In the genomic region with DNA sequence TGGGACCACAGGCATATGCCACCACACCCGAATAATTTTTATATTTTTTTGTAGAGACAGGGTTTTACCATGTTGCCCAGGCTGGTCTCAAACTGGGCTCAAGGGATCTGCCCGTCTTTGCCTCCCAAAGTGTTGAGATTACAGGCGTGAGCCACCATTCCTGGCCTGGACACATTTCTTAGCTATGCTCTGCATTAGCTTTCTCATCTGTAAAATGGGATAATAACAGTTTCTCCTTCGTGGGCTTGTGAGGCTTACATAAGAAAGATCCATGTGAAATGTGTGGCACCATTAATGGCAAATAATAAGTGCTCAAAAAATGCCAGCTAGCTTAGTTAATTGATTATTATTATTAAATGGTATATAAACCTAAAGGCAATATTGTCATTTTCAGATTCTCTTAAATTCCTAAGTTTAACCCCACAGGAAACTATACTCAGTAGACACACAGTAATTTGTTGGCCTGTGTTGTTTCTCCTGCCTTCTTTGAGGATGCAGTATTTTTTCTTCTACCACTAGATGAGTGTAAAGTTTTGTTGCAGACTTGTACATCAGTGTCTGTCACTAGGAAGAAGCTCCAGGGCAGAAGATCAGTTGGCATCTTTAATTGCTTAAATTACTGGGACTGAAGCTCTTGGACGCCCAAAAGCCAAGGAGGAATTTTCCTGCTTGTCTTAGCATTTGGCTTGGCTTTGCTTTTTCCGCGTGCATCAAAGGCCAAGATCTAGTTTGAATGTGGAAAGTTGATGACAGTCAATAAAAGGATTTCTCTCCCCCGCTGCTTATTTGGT, we compare ENCODE assay signal across 17 cellular contexts.
DNase-seq lines count a peak whose midpoint lies in the region; ATAC-seq and TF ChIP-seq lines count a peak whose summit lies in the region.
"Had no signal": no experiment of that assay in that cellular context is flagged by ENCODE, and none has a peak within 500 bp of the region (broad histone marks: within the 10 kb centered on the region; RNA-seq: fewer than 3 reads in every experiment).

No MANE protein-coding gene starts in this region.

- no peak overlapping the region for H3K4me3 Mint-ChIP-seq in CD8-positive, alpha-beta T cell
- H3K4me3 Mint-ChIP-seq in activated CD8-positive, alpha-beta T cell treated with anti-CD3 and anti-CD28 coated beads for 36 hours, result no peak overlapping the region
- H3K4me3 Mint-ChIP-seq in naive B cell, result peak overlapping the region in 1 of 8 donors; percentile 71

- H3K27me3 ChIP-seq in CD8-positive, alpha-beta T cell (ENCODE audit: insufficient read depth, low read length), result no peaks in the 10 kb centered on the region
- no peaks in the 10 kb centered on the region for H3K27me3 ChIP-seq in HCT116 (ENCODE audit: insufficient read depth, low read length)
- no peaks in the 10 kb centered on the region for H3K27me3 ChIP-seq in Karpas-422 (ENCODE audit: low read length)
- H3K27me3 ChIP-seq in H7 (ENCODE audit: control insufficient read depth, insufficient read depth, low read length), result no peaks in the 10 kb centered on the region
- H3K27me3 ChIP-seq: BLaER1 treated with 17β-estradiol and CSF1 and Interleukin-3, amounts not matched to agents 10 nM and 100 nM; Peyer's patch; vagina had no signal

- TF ChIP-seq RAD21 in HCT116 (IDR thresholded peaks at IDR 0.05; ENCODE audit: low read depth), result peak; percentile 10; the same call in 1 of the 2 replicates

- H4K20me1 ChIP-seq in HCT116 (ENCODE audit: insufficient read depth) (no peaks in the 10 kb centered on the region), Karpas-422 (ENCODE audit: insufficient read depth, low read depth, low read length) (no peaks in the 10 kb centered on the region)
- H4K20me1 ChIP-seq: BLaER1 treated with 17β-estradiol and CSF1 and Interleukin-3, amounts not matched to agents 10 nM and 100 nM had no signal

- no peak for TF ChIP-seq POLR2A in HCT116 (IDR thresholded peaks at IDR 0.05; ENCODE audit: borderline replicate concordance, extremely low read depth, insufficient read depth, insufficient read length)

- H2AFZ ChIP-seq in HCT116 (ENCODE audit: low read depth, low read length, poor library complexity, severe bottlenecking), result peak overlapping the region; percentile 74
- no peak overlapping the region for H2AFZ ChIP-seq in Karpas-422 (ENCODE audit: low read length)

- no peak overlapping the region for H3K4me2 ChIP-seq in HCT116 (ENCODE audit: low read length)
- H3K4me2 ChIP-seq in Karpas-422 (ENCODE audit: low read depth, low read length, poor library complexity, severe bottlenecking), result no peak overlapping the region
- H3K4me2 ChIP-seq: KMS-11 had no signal

- peak overlapping the region; percentile 81 for H3K27ac Mint-ChIP-seq in CD8-positive, alpha-beta T cell
- H3K27ac Mint-ChIP-seq in activated CD8-positive, alpha-beta T cell treated with anti-CD3 and anti-CD28 coated beads for 36 hours, result peak overlapping the region; percentile 97
- H3K27ac Mint-ChIP-seq in naive B cell, result peak overlapping the region in 4 of 6 donors; percentile 49 to 94 (median 70)

- H3K9me3 ChIP-seq in CD8-positive, alpha-beta T cell (ENCODE audit: low read length), result no peaks in the 10 kb centered on the region
- H3K9me3 ChIP-seq in HCT116 (ENCODE audit: control insufficient read depth in 1 of 2, insufficient read depth in 1 of 2, low read depth in 1 of 2, low read length in 2 of 2) (no peaks in the 10 kb centered on the region), Karpas-422 (ENCODE audit: low read length) (no peaks in the 10 kb centered on the region; the same call in 1 of the 2 replicates)
- H3K9me3 ChIP-seq: BLaER1 treated with 17β-estradiol and CSF1 and Interleukin-3, amounts not matched to agents 10 nM and 100 nM; Peyer's patch; vagina had no signal

- H3K36me3 Mint-ChIP-seq in CD8-positive, alpha-beta T cell, result no peaks in the 10 kb centered on the region
- no peaks in the 10 kb centered on the region for H3K36me3 Mint-ChIP-seq in activated CD8-positive, alpha-beta T cell treated with anti-CD3 and anti-CD28 coated beads for 36 hours (ENCODE audit: low read depth)
- no peaks in the 10 kb centered on the region for H3K36me3 Mint-ChIP-seq in naive B cell

- H3K79me2 ChIP-seq in HCT116 (ENCODE audit: insufficient read depth, low read length) (no peaks in the 10 kb centered on the region), Karpas-422 (ENCODE audit: low read length) (no peaks in the 10 kb centered on the region)

- CTCF ChIA-PET in CD8-positive, alpha-beta T cell (lab: Charles Lee), result interaction anchor here (0.7 to 1.6 kb wide), 4 partner anchors 9 to 151 kb away, joined by 3 to 5 read pairs (median 4); no protein-coding TSS in a partner anchor
- CTCF ChIA-PET in HCT116 (lab: Charles Lee), result interaction anchor here (1.6 kb wide), 1 partner anchor 184 kb away, joined by 4 read pairs; no protein-coding TSS in a partner anchor
- CTCF ChIA-PET in activated CD8-positive, alpha-beta T cell treated with anti-CD3 and anti-CD28 coated beads for 36 hours (lab: Charles Lee), result interaction anchor here (0.6 to 1.5 kb wide), 3 partner anchors 85 to 1486 kb away, joined by 3 to 5 read pairs (median 3); no protein-coding TSS in a partner anchor

- H3K27me3 Mint-ChIP-seq in CD8-positive, alpha-beta T cell (ENCODE audit: low read depth), result no peaks in the 10 kb centered on the region
- no peaks in the 10 kb centered on the region for H3K27me3 Mint-ChIP-seq in activated CD8-positive, alpha-beta T cell treated with anti-CD3 and anti-CD28 coated beads for 36 hours
- H3K27me3 Mint-ChIP-seq in naive B cell, result no peaks in the 10 kb centered on the region

- H3K4me1 Mint-ChIP-seq in CD8-positive, alpha-beta T cell (ENCODE audit: low read depth), result peaks cover 54% of the 10 kb centered on the region
- H3K4me1 Mint-ChIP-seq in activated CD8-positive, alpha-beta T cell treated with anti-CD3 and anti-CD28 coated beads for 36 hours (ENCODE audit: low read depth), result peaks cover 47% of the 10 kb centered on the region
- peaks cover 31 to 61% (median 34%) of the 10 kb centered on the region in 3 donors for H3K4me1 Mint-ChIP-seq in naive B cell

- no peaks in the 10 kb centered on the region for H3K9me3 Mint-ChIP-seq in CD8-positive, alpha-beta T cell
- no peaks in the 10 kb centered on the region for H3K9me3 Mint-ChIP-seq in activated CD8-positive, alpha-beta T cell treated with anti-CD3 and anti-CD28 coated beads for 36 hours
- no peaks in the 10 kb centered on the region for H3K9me3 Mint-ChIP-seq in naive B cell

- no peaks in the 10 kb centered on the region for H3K9me2 ChIP-seq in HCT116 (ENCODE audit: insufficient read depth)
- no peaks in the 10 kb centered on the region for H3K9me2 ChIP-seq in Karpas-422 (replicated peaks; ENCODE audit: insufficient read depth, low read length)

- no peak overlapping the region for H3K4me3 ChIP-seq in CD8-positive, alpha-beta T cell (ENCODE audit: low read depth, low read length)
- no peak overlapping the region for H3K4me3 ChIP-seq in HCT116 (replicated peaks in 1 of 2; ENCODE audit: low read depth in 1 of 2, low read length in 2 of 2)
- H3K4me3 ChIP-seq in Karpas-422 (ENCODE audit: low read length), result no peak overlapping the region
- H3K4me3 ChIP-seq in H7 (ENCODE audit: insufficient read depth, low read depth, low read length), result no peak overlapping the region
- H3K4me3 ChIP-seq: BLaER1 treated with 17β-estradiol and CSF1 and Interleukin-3, amounts not matched to agents 10 nM and 100 nM; Peyer's patch; vagina had no signal

- TF ChIP-seq CTCF in CD8-positive, alpha-beta T cell (IDR thresholded peaks at IDR 0.05), result no peak
- no peak for TF ChIP-seq CTCF in HCT116 (IDR thresholded peaks at IDR 0.05 in 2 of 3, conservative IDR thresholded peaks at IDR 0.05 in 1 of 3; ENCODE audit: borderline replicate concordance in 1 of 3, insufficient read depth in 1 of 3, low read depth in 2 of 3, low read length in 2 of 3)
- TF ChIP-seq CTCF in activated CD8-positive, alpha-beta T cell treated with anti-CD3 and anti-CD28 coated beads for 36 hours (IDR thresholded peaks at IDR 0.05), result no peak

- peaks cover 59% of the 10 kb centered on the region for H3K4me1 ChIP-seq in CD8-positive, alpha-beta T cell (ENCODE audit: insufficient read depth, low read length)
- peaks cover 33 to 44% of the 10 kb centered on the region in 2 experiments for H3K4me1 ChIP-seq in HCT116 (ENCODE audit: control insufficient read depth in 1 of 2, insufficient read depth in 2 of 2, low read length in 2 of 2)
- no peaks in the 10 kb centered on the region for H3K4me1 ChIP-seq in Karpas-422 (ENCODE audit: low read length)

- no TSS peak for BruUV-seq in HCT116 (replicated peaks; lab: Mats Ljungman, UMichigan)

- no peak for ATAC-seq in CD8-positive, alpha-beta T cell
- ATAC-seq in HCT116 (no peak), naive B cell (ENCODE audit: low read depth in 2 of 2) (no peak)
- ATAC-seq in activated CD8-positive, alpha-beta T cell treated with anti-CD3 and anti-CD28 coated beads for 36 hours, result no peak

- H3K9ac ChIP-seq in HCT116 (ENCODE audit: low read length) (no peak overlapping the region), Karpas-422 (ENCODE audit: low read length) (no peak overlapping the region)
- H3K9ac ChIP-seq: BLaER1 treated with 17β-estradiol and CSF1 and Interleukin-3, amounts not matched to agents 10 nM and 100 nM; KMS-11 had no signal

- intact Hi-C loops in CD8-positive, alpha-beta T cell (cut with DNase I, micrococcal nuclease), result no loop called here
- intact Hi-C loops in HCT116 (cut with micrococcal nuclease), result no loop called here
- intact Hi-C loops in activated CD8-positive, alpha-beta T cell treated with anti-CD3 and anti-CD28 coated beads for 36 hours (cut with micrococcal nuclease), result loop anchor here (10.0 kb wide), 2 partner anchors 119 to 159 kb away; no protein-coding TSS in a partner anchor

- H3K36me3 ChIP-seq in CD8-positive, alpha-beta T cell (ENCODE audit: insufficient read depth, low read length), result no peaks in the 10 kb centered on the region
- H3K36me3 ChIP-seq in HCT116 (ENCODE audit: control insufficient read depth in 1 of 2, insufficient read depth in 2 of 2, low read length in 2 of 2) (no peaks in the 10 kb centered on the region), Karpas-422 (ENCODE audit: insufficient read depth, low read length) (no peaks in the 10 kb centered on the region), H7 (replicated peaks; ENCODE audit: control insufficient read depth, insufficient read depth, low read length) (no peaks in the 10 kb centered on the region)
- H3K36me3 ChIP-seq: BLaER1 treated with 17β-estradiol and CSF1 and Interleukin-3, amounts not matched to agents 10 nM and 100 nM; Peyer's patch; vagina had no signal

- no peak overlapping the region for H3K27ac ChIP-seq in CD8-positive, alpha-beta T cell (ENCODE audit: low read depth, low read length)
- H3K27ac ChIP-seq in HCT116 (ENCODE audit: low read depth, low read length) (no peak overlapping the region), Karpas-422 (ENCODE audit: low read length) (no peak overlapping the region)
- H3K27ac ChIP-seq: KMS-11, vagina had no signal

- DNase-seq in CD8-positive, alpha-beta T cell, result no peak
- DNase-seq in HCT116 (ENCODE audit: low read depth, low spot score) (no peak), naive B cell (no peak), Karpas-422 (no peak), H7 (no peak), NCI-H1436 treated with DMSO at 0.1 percent for 48 hours (lab: John Stamatoyannopoulos, UW) (no peak)
- DNase-seq in activated CD8-positive, alpha-beta T cell treated with anti-CD3 and anti-CD28 coated beads for 36 hours, result no peak
- DNase-seq: DMS79 treated with DMSO at 0.1 percent for 48 hours, islet precursor cell, mesenchymal stem cell, NCI-H1694, NCI-H524, Peyer's patch, small intestine had no signal

- POLR2A ChIA-PET in CD8-positive, alpha-beta T cell (lab: Charles Lee), result interaction anchor here (0.7 to 2.1 kb wide), 8 partner anchors 58 to 184 kb away, joined by 3 to 5 read pairs (median 3); no protein-coding TSS in a partner anchor
- POLR2A ChIA-PET in HCT116 (lab: Charles Lee), result interaction anchor here (1.1 kb wide), 1 partner anchor 134 kb away, joined by 3 read pairs; no protein-coding TSS in a partner anchor
- POLR2A ChIA-PET in activated CD8-positive, alpha-beta T cell treated with anti-CD3 and anti-CD28 coated beads for 36 hours (lab: Charles Lee), result interaction anchor here (0.7 to 1.4 kb wide), 2 partner anchors 9 to 12 kb away, joined by 3 read pairs; no protein-coding TSS in a partner anchor

- RAD21 ChIA-PET in HCT116 (lab: Charles Lee; ENCODE audit: low non-redundant PET in 1 of 2, low total read pairs in 2 of 2, uncharacterized antibody in 2 of 2, unreplicated experiment in 2 of 2), result no interaction called here
